Comparison of ENCODE assay signal across 8 cellular contexts in genomic region chr1:46532498-46533178, GRCh38. TPM values are rescaled to one million over a fixed set of nuclear protein-coding genes. Genes with fewer than 3 reads are reported as not detected.
DNase-seq lines count a peak whose midpoint lies in the region; ATAC-seq and TF ChIP-seq lines count a peak whose summit lies in the region.

No MANE protein-coding gene starts in this region.

- H3K36me3 Mint-ChIP-seq in mesothelial cell of epicardium, result no peaks in the 10 kb centered on the region

- peaks cover 14% of the 10 kb centered on the region for H3K9me3 Mint-ChIP-seq in mesothelial cell of epicardium

- H3K27ac Mint-ChIP-seq in mesothelial cell of epicardium, result no peak overlapping the region

- no peak for ATAC-seq in HG03159 (IDR thresholded peaks at IDR 0.05; ENCODE audit: unreplicated experiment)

- TF ChIP-seq CTCF in mesothelial cell of epicardium (IDR thresholded peaks at IDR 0.05; ENCODE audit: unreplicated experiment), result peak; percentile 66

- H3K4me1 Mint-ChIP-seq in mesothelial cell of epicardium, result peaks cover 6% of the 10 kb centered on the region

- DNase-seq in NCI-H2081 (lab: John Stamatoyannopoulos, UW) (peak; percentile 58 to 69), NCI-H2081 treated with DMSO at 0.1 percent for 48 hours (lab: John Stamatoyannopoulos, UW) (no peak), NCI-H1694 treated with DMSO at 0.1 percent for 48 hours (lab: John Stamatoyannopoulos, UW) (peak; percentile 46), mesothelial cell of epicardium (ENCODE audit: low spot score in 2 of 2, unreplicated experiment in 2 of 2) (peak; percentile 67 to 85)
- DNase-seq in activated CD8-positive, alpha-beta memory T cell treated with anti-CD3 and anti-CD28 coated beads for 1 hour (ENCODE audit: extremely low read depth in 1 of 2, low read depth in 1 of 2), result peak; percentile 16 to 64
- DNase-seq in effector CD4-positive, alpha-beta T cell, result peak; percentile 46
- DNase-seq in stimulated activated CD8-positive, alpha-beta memory T cell treated with anti-CD3 and anti-CD28 coated beads, Interleukin-2, amount 100 ng/mL, for 1 hour (ENCODE audit: low read depth in 2 of 2), result peak; percentile 46 to 58

- H3K4me3 Mint-ChIP-seq in mesothelial cell of epicardium, result peak overlapping the region; percentile 25

- H3K27me3 Mint-ChIP-seq in mesothelial cell of epicardium (ENCODE audit: low read depth), result peaks cover 82% of the 10 kb centered on the region

RNA-seq across cellular contexts. Expression of gene KNCN, which starts 18.8 kb away (rescaled TPM):
- not detected in 3 replicates for total RNA-seq in mesothelial cell of epicardium

RNA-seq across cellular contexts. Expression of gene DMBX1, which starts 43.0 kb away (rescaled TPM):
- total RNA-seq in mesothelial cell of epicardium, result not detected in 3 replicates
